17 cellular contexts compared by ENCODE assay signal in the genomic region with DNA sequence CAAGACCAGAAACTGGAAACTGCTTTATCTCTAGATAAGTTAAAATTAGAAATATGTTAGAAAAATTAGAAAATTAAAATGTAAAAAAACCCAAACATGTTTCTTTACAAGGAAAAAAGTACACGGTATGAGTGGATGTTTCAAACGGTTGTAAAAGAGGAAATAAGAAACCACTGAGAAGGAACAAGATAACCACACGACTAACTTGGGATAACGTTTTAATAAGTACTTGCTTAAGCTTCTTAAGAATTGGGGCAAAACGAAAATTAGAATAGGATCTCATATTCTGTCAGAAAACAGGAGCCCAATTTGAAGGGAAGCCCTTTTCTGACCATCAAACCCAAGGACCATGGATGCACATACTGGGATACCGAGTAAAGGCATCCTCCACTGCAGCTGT. TPM values are rescaled to one million over a fixed set of nuclear protein-coding genes. Genes with fewer than 3 reads are reported as not detected.
DNase-seq lines count a peak whose midpoint lies in the region; ATAC-seq and TF ChIP-seq lines count a peak whose summit lies in the region.
"Had no signal": no experiment of that assay in that cellular context is flagged by ENCODE, and none has a peak within 500 bp of the region (broad histone marks: within the 10 kb centered on the region; RNA-seq: fewer than 3 reads in every experiment).

No MANE protein-coding gene starts in this region.

- no peak for TF ChIP-seq CTCF in activated CD8-positive, alpha-beta T cell treated with anti-CD3 and anti-CD28 coated beads for 36 hours (IDR thresholded peaks at IDR 0.05)
- TF ChIP-seq CTCF in smooth muscle cell (IDR thresholded peaks at IDR 0.05; ENCODE audit: borderline replicate concordance, insufficient read depth, poor library complexity, severe bottlenecking): no peak

- DNase-seq in right cardiac atrium: no peak
- DNase-seq in left cardiac atrium: no peak
- DNase-seq in NAMALWA (ENCODE audit: low spot score): peak; percentile 59
- DNase-seq in activated CD8-positive, alpha-beta T cell treated with anti-CD3 and anti-CD28 coated beads for 36 hours: no peak
- DNase-seq in stimulated activated naive B cell treated with anti-CD40 and anti-IgM and Interleukin-4, amounts not matched to agents 10 μg/mL and 1 μg/mL and 100 μg/mL, for 72 hours: no peak
- DNase-seq in posterior cingulate gyrus: no peak
- no peak for DNase-seq in smooth muscle cell (lab: John Stamatoyannopoulos, UW; ENCODE audit: unreplicated experiment)
- DNase-seq: HFFc6, NCI-H2081 had no signal

- CTCF ChIA-PET in activated CD8-positive, alpha-beta T cell treated with anti-CD3 and anti-CD28 coated beads for 36 hours (lab: Charles Lee): interaction anchor here (0.8 to 11.0 kb wide), 15 partner anchors 11 to 174 kb away, joined by 3 to 172 read pairs (median 11); partner anchors contain the start of genes ADAD2, MBTPS1 and TAF1C

- H3K4me3 ChIP-seq in right cardiac atrium (ENCODE audit: low read length): no peak overlapping the region
- H3K4me3 ChIP-seq in smooth muscle cell: no peak overlapping the region
- H3K4me3 ChIP-seq: coronary artery, esophagus muscularis mucosa had no signal

- peaks cover 4% of the 10 kb centered on the region for H4K20me1 ChIP-seq in smooth muscle cell (ENCODE audit: low read depth)

- no peak overlapping the region for H3K4me2 ChIP-seq in smooth muscle cell

- H3K36me3 Mint-ChIP-seq in activated CD8-positive, alpha-beta T cell treated with anti-CD3 and anti-CD28 coated beads for 36 hours (ENCODE audit: low read depth): peaks cover 53% of the 10 kb centered on the region
- H3K36me3 Mint-ChIP-seq in stimulated activated naive B cell treated with anti-CD40 and anti-IgM and Interleukin-4, amounts not matched to agents 10 μg/mL and 1 μg/mL and 100 μg/mL, for 72 hours: peaks cover 49 to 69% of the 10 kb centered on the region in 2 donors

- H2AFZ ChIP-seq in smooth muscle cell (ENCODE audit: low read depth): no peak overlapping the region

- peak overlapping the region; percentile 27 for H3K27ac Mint-ChIP-seq in activated CD8-positive, alpha-beta T cell treated with anti-CD3 and anti-CD28 coated beads for 36 hours
- H3K27ac Mint-ChIP-seq in stimulated activated naive B cell treated with anti-CD40 and anti-IgM and Interleukin-4, amounts not matched to agents 10 μg/mL and 1 μg/mL and 100 μg/mL, for 72 hours: peak overlapping the region; percentile 69
- H3K27ac Mint-ChIP-seq: HFFc6; mesothelial cell of epicardium; stimulated activated effector memory CD8-positive, alpha-beta T cell treated with anti-CD3 and anti-CD28 coated beads, Interleukin-12 subunit alpha, Interleukin-12 subunit beta, amount 100 ng/mL, for 72 hours; T-helper 1 cell treated with Interleukin-12 subunit alpha and Interleukin-12 subunit beta and Interleukin-4 antibody, amounts not matched to agents 30 μg/mL and 1 μg/mL, for 36 hours had no signal

- no peaks in the 10 kb centered on the region for H3K4me1 ChIP-seq in right cardiac atrium (ENCODE audit: control insufficient read depth, insufficient read depth, low read length)
- no peaks in the 10 kb centered on the region for H3K4me1 ChIP-seq in smooth muscle cell (ENCODE audit: low read depth)

- H3K4me1 Mint-ChIP-seq in activated CD8-positive, alpha-beta T cell treated with anti-CD3 and anti-CD28 coated beads for 36 hours (ENCODE audit: low read depth): peaks cover 42% of the 10 kb centered on the region
- peaks cover 35 to 47% of the 10 kb centered on the region in 2 donors for H3K4me1 Mint-ChIP-seq in stimulated activated naive B cell treated with anti-CD40 and anti-IgM and Interleukin-4, amounts not matched to agents 10 μg/mL and 1 μg/mL and 100 μg/mL, for 72 hours
- H3K4me1 Mint-ChIP-seq: mesothelial cell of epicardium had no signal

- ATAC-seq in right cardiac atrium (no peak), left cardiac atrium (no peak), GM19395 (IDR thresholded peaks at IDR 0.05; ENCODE audit: unreplicated experiment) (no peak)
- no peak for ATAC-seq in activated CD8-positive, alpha-beta T cell treated with anti-CD3 and anti-CD28 coated beads for 36 hours
- ATAC-seq in stimulated activated naive B cell treated with anti-CD40 and anti-IgM and Interleukin-4, amounts not matched to agents 10 μg/mL and 1 μg/mL and 100 μg/mL, for 72 hours (replicated peaks): peak; percentile 45 to 57

- peak overlapping the region; percentile 31 for H3K27ac ChIP-seq in right cardiac atrium (ENCODE audit: low read length)
- H3K27ac ChIP-seq in smooth muscle cell (ENCODE audit: low read depth): no peak overlapping the region
- H3K27ac ChIP-seq: coronary artery, esophagus muscularis mucosa had no signal

- H3F3A ChIP-seq in smooth muscle cell (ENCODE audit: low read depth): no peaks in the 10 kb centered on the region

- no peaks in the 10 kb centered on the region for H3K27me3 ChIP-seq in right cardiac atrium (ENCODE audit: control insufficient read depth, insufficient read depth)
- no peaks in the 10 kb centered on the region for H3K27me3 ChIP-seq in smooth muscle cell (ENCODE audit: low read depth)
- H3K27me3 ChIP-seq: esophagus muscularis mucosa had no signal

- H3K36me3 ChIP-seq in smooth muscle cell (ENCODE audit: low read depth): no peaks in the 10 kb centered on the region

- H3K9me3 ChIP-seq in right cardiac atrium (ENCODE audit: control insufficient read depth, low read length) (no peaks in the 10 kb centered on the region), smooth muscle cell (replicated peaks; ENCODE audit: low read depth) (no peaks in the 10 kb centered on the region)
- H3K9me3 ChIP-seq: esophagus muscularis mucosa had no signal

- no peaks in the 10 kb centered on the region for H3K9me3 Mint-ChIP-seq in activated CD8-positive, alpha-beta T cell treated with anti-CD3 and anti-CD28 coated beads for 36 hours
- H3K9me3 Mint-ChIP-seq in stimulated activated naive B cell treated with anti-CD40 and anti-IgM and Interleukin-4, amounts not matched to agents 10 μg/mL and 1 μg/mL and 100 μg/mL, for 72 hours: no peaks in the 10 kb centered on the region
- H3K9me3 Mint-ChIP-seq: HFFc6; mesothelial cell of epicardium; stimulated activated effector memory CD8-positive, alpha-beta T cell treated with anti-CD3 and anti-CD28 coated beads, Interleukin-12 subunit alpha, Interleukin-12 subunit beta, amount 100 ng/mL, for 72 hours; T-helper 1 cell treated with Interleukin-12 subunit alpha and Interleukin-12 subunit beta and Interleukin-4 antibody, amounts not matched to agents 30 μg/mL and 1 μg/mL, for 36 hours had no signal

- no peaks in the 10 kb centered on the region for H3K27me3 Mint-ChIP-seq in activated CD8-positive, alpha-beta T cell treated with anti-CD3 and anti-CD28 coated beads for 36 hours
- no peaks in the 10 kb centered on the region for H3K27me3 Mint-ChIP-seq in stimulated activated naive B cell treated with anti-CD40 and anti-IgM and Interleukin-4, amounts not matched to agents 10 μg/mL and 1 μg/mL and 100 μg/mL, for 72 hours

- POLR2A ChIA-PET in activated CD8-positive, alpha-beta T cell treated with anti-CD3 and anti-CD28 coated beads for 36 hours (lab: Charles Lee): interaction anchor here (1.5 kb wide), 1 partner anchor 90 kb away, joined by 4 read pairs; no protein-coding TSS in a partner anchor

- no peak overlapping the region for H3K9ac ChIP-seq in smooth muscle cell (ENCODE audit: low read depth)

- intact Hi-C loops in right cardiac atrium (cut with DNase I): loop anchor here in 1 of 4 donors (10.0 kb wide), 2 partner anchors 89 to 399 kb away; no protein-coding TSS in a partner anchor
- intact Hi-C loops in left cardiac atrium (cut with DNase I): loop anchor here in 1 of 2 donors (5.0 kb wide), 1 partner anchor 92 kb away; no protein-coding TSS in a partner anchor
- intact Hi-C loops in activated CD8-positive, alpha-beta T cell treated with anti-CD3 and anti-CD28 coated beads for 36 hours (cut with micrococcal nuclease): loop anchor here (5.0 kb wide), 2 partner anchors 57 to 102 kb away; partner anchors contain the start of gene TAF1C
- intact Hi-C loops in posterior cingulate gyrus (cut with DNase I): loop anchor here (10.0 kb wide), 2 partner anchors 99 to 399 kb away; partner anchors contain the start of gene TAF1C

- 25% methylated on average over 6 of the region's 6 CpGs for WGBS in right cardiac atrium
- 89% methylated on average over 6 of the region's 6 CpGs for whole genome bisulfite sequencing in smooth muscle cell (ENCODE audit: low lambda C conversion rate)

- H3K4me3 Mint-ChIP-seq in activated CD8-positive, alpha-beta T cell treated with anti-CD3 and anti-CD28 coated beads for 36 hours: no peak overlapping the region
- peak overlapping the region; percentile 69 to 71 for H3K4me3 Mint-ChIP-seq in stimulated activated naive B cell treated with anti-CD40 and anti-IgM and Interleukin-4, amounts not matched to agents 10 μg/mL and 1 μg/mL and 100 μg/mL, for 72 hours
- H3K4me3 Mint-ChIP-seq: HFFc6; mesothelial cell of epicardium; stimulated activated effector memory CD8-positive, alpha-beta T cell treated with anti-CD3 and anti-CD28 coated beads, Interleukin-12 subunit alpha, Interleukin-12 subunit beta, amount 100 ng/mL, for 72 hours had no signal

- no peaks in the 10 kb centered on the region for H3K79me2 ChIP-seq in smooth muscle cell (ENCODE audit: low read depth)

RNA-seq across cellular contexts. Expression of gene MBTPS1, which starts 31.0 kb away (rescaled TPM):
- total RNA-seq in right cardiac atrium (100 to 1,000 TPM in 2 of 4 donors, 10 to 100 TPM in 2; 88.1 to 112 (median 102) TPM), left cardiac atrium (10 to 100 TPM; 71.5 to 93.6 TPM), smooth muscle cell (51.9 and 52.2 TPM in 2 replicates)
- polyA plus RNA-seq in right cardiac atrium (59.3 TPM), smooth muscle cell (60.6 and 68.9 TPM in 2 replicates)
- 10 to 100 TPM; 31.5 to 31.7 TPM for total RNA-seq in activated CD8-positive, alpha-beta T cell treated with anti-CD3 and anti-CD28 coated beads for 36 hours

RNA-seq across cellular contexts. Expression of gene SLC38A8, which starts 43.2 kb away (rescaled TPM):
- under 1 TPM in 2 of 4 donors, not detected in 2; 0.21 to 0.29 TPM for total RNA-seq in right cardiac atrium
- polyA plus RNA-seq in right cardiac atrium: not detected
- not detected for total RNA-seq in left cardiac atrium
- not detected for total RNA-seq in activated CD8-positive, alpha-beta T cell treated with anti-CD3 and anti-CD28 coated beads for 36 hours
- not detected in 2 replicates for total RNA-seq in smooth muscle cell
- polyA plus RNA-seq in smooth muscle cell: not detected in 2 replicates
- total RNA-seq: esophagus muscularis mucosa, HFFc6, mesothelial cell of epicardium, pulmonary artery endothelial cell had no signal

RNA-seq across cellular contexts. Expression of gene HSDL1, which starts 59.2 kb away (rescaled TPM):
- total RNA-seq in right cardiac atrium (10 to 100 TPM; 19.8 to 34.8 (median 26.5) TPM), left cardiac atrium (10 to 100 TPM; 21.6 to 34.1 TPM), smooth muscle cell (27.3 and 32.6 TPM in 2 replicates)
- polyA plus RNA-seq in right cardiac atrium (15.0 TPM), smooth muscle cell (15.4 and 20.4 TPM in 2 replicates)
- 10 to 100 TPM; 11.1 to 11.8 TPM for total RNA-seq in activated CD8-positive, alpha-beta T cell treated with anti-CD3 and anti-CD28 coated beads for 36 hours

RNA-seq across cellular contexts. Expression of gene DNAAF1, which starts 59.3 kb away (rescaled TPM):
- under 1 TPM in 2 of 4 donors, not detected in 2; 0.14 to 0.28 TPM for total RNA-seq in right cardiac atrium
- 0.68 TPM for polyA plus RNA-seq in right cardiac atrium
- total RNA-seq in left cardiac atrium: not detected
- total RNA-seq in activated CD8-positive, alpha-beta T cell treated with anti-CD3 and anti-CD28 coated beads for 36 hours: not detected
- total RNA-seq in smooth muscle cell: 0.09 TPM in 1 of 2 replicates, not detected in the other
- polyA plus RNA-seq in smooth muscle cell: 0.06 TPM in 1 of 2 replicates, not detected in the other
- total RNA-seq: HFFc6 had no signal
- polyA plus RNA-seq: HepG2 had no signal

Comparison
In these comparisons a context has a peak if more than half of its experiments do, and no peak if none do; other contexts are left out.
1. ATAC-seq: peak in stimulated activated naive B cell treated with anti-CD40 and anti-IgM and Interleukin-4, amounts not matched to agents 10 μg/mL and 1 μg/mL and 100 μg/mL, for 72 hours (2 of 2); none in right cardiac atrium (0 of 2), left cardiac atrium (0 of 2), activated CD8-positive, alpha-beta T cell treated with anti-CD3 and anti-CD28 coated beads for 36 hours (single experiment) and GM19395 (single experiment).